Comparison of ENCODE assay signal across 2 cellular contexts in the genomic region with DNA sequence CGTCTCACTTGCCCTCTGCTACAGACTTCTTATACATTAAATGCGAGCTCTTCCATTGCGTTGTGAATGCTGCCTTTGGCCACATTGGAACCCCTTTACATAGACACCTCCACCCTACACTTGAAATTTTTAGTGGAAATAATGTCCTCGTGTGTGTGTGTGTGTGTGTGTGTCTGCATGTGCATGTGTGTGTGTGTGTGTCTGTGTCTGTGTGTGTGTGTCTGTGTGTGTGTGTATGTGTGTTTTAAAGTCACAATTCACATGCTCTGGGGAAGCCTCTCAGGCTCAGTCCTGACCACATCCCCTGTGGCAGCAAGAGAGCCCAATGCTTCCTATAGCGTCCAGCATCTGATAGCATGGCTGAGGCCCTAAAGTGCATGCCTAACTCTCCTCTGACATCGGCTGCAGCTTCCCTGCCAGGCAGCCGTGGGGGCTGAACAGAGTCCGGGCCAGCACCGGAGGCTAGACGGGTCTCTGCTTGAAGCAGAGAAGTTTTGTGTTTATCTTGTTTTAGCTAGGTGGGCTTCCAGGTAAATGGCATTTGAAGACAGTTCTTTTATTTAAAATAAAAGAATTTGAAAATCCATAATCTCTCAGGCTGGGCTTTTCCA.
TF ChIP-seq lines count a peak whose summit lies in the region.

No MANE protein-coding gene starts in this region.

TF ChIP-seq in GM23338, 12 proteins besides CTCF, POLR2A, EP300 and RAD21 (continued from another document):
- TF ChIP-seq REST (IDR thresholded peaks at IDR 0.05; ENCODE audit: unreplicated experiment) (no peak), NANOG (IDR thresholded peaks at IDR 0.05; ENCODE audit: borderline replicate concordance) (no peak), ZNF462 (CRISPR knock-in tag; IDR thresholded peaks at IDR 0.05) (no peak), ZNF331 (CRISPR knock-in tag; IDR thresholded peaks at IDR 0.05; ENCODE audit: low read depth) (no peak), EZH2 (IDR thresholded peaks at IDR 0.05; ENCODE audit: low read depth, unreplicated experiment) (no peak)
- TF ChIP-seq, protein P1, sequence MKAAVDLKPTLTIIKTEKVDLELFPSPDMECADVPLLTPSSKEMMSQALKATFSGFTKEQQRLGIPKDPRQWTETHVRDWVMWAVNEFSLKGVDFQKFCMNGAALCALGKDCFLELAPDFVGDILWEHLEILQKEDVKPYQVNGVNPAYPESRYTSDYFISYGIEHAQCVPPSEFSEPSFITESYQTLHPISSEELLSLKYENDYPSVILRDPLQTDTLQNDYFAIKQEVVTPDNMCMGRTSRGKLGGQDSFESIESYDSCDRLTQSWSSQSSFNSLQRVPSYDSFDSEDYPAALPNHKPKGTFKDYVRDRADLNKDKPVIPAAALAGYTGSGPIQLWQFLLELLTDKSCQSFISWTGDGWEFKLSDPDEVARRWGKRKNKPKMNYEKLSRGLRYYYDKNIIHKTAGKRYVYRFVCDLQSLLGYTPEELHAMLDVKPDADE (IDR thresholded peaks at IDR 0.05): no peak

TF ChIP-seq in WTC11, 78 proteins besides CTCF, POLR2A, EP300 and RAD21 (continued from another document):
- TF ChIP-seq ATF2 (CRISPR knock-in tag; IDR thresholded peaks at IDR 0.05; ENCODE audit: borderline replicate concordance, low read depth): no peak
- no peak for TF ChIP-seq PRRX2 (CRISPR knock-in tag; IDR thresholded peaks at IDR 0.05)
- TF ChIP-seq CREB1 (CRISPR knock-in tag; IDR thresholded peaks at IDR 0.05): no peak
- TF ChIP-seq MAX (CRISPR knock-in tag; IDR thresholded peaks at IDR 0.05): no peak
- no peak for TF ChIP-seq FOXP4 (CRISPR knock-in tag; IDR thresholded peaks at IDR 0.05)
- TF ChIP-seq JAZF1 (CRISPR knock-in tag; IDR thresholded peaks at IDR 0.05): no peak
- no peak for TF ChIP-seq E2F1 (CRISPR knock-in tag; IDR thresholded peaks at IDR 0.05)
- TF ChIP-seq ZNF671 (CRISPR knock-in tag; IDR thresholded peaks at IDR 0.05): no peak
- TF ChIP-seq FOXP1 (CRISPR knock-in tag; IDR thresholded peaks at IDR 0.05; ENCODE audit: borderline replicate concordance): no peak
- no peak for TF ChIP-seq GRHL2 (CRISPR knock-in tag; IDR thresholded peaks at IDR 0.05; ENCODE audit: insufficient replicate concordance, severe bottlenecking)
- no peak for TF ChIP-seq CBFB (CRISPR knock-in tag; IDR thresholded peaks at IDR 0.05; ENCODE audit: low read depth)
- no peak for TF ChIP-seq E2F4 (CRISPR knock-in tag; IDR thresholded peaks at IDR 0.05; ENCODE audit: borderline replicate concordance, low read depth)
